Comparison of ENCODE assay signal across 1 cellular context in the genomic region with DNA sequence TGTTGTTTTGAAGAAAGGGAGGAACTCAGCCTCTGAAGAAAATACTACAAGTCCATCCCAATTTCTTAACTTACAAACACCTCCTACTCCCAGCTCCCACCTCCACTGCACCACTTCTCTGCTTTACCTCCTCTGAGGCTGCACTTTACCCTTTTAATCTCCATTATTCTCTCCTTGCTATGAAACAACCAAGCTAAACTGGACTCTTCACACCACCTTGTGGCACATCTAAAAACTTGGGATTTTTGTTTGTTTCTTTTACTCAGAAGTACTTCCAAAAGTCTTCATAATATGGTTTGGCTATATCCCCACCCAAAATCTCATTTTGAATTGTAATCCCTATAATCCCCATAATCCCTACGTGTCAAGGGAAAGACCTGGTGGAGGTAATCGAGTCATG.
TF ChIP-seq lines count a peak whose summit lies in the region.

No MANE protein-coding gene starts in this region.

TF ChIP-seq in WTC11, 78 proteins besides CTCF, POLR2A, EP300 and RAD21 (continued from another document):
- TF ChIP-seq, protein P1, sequence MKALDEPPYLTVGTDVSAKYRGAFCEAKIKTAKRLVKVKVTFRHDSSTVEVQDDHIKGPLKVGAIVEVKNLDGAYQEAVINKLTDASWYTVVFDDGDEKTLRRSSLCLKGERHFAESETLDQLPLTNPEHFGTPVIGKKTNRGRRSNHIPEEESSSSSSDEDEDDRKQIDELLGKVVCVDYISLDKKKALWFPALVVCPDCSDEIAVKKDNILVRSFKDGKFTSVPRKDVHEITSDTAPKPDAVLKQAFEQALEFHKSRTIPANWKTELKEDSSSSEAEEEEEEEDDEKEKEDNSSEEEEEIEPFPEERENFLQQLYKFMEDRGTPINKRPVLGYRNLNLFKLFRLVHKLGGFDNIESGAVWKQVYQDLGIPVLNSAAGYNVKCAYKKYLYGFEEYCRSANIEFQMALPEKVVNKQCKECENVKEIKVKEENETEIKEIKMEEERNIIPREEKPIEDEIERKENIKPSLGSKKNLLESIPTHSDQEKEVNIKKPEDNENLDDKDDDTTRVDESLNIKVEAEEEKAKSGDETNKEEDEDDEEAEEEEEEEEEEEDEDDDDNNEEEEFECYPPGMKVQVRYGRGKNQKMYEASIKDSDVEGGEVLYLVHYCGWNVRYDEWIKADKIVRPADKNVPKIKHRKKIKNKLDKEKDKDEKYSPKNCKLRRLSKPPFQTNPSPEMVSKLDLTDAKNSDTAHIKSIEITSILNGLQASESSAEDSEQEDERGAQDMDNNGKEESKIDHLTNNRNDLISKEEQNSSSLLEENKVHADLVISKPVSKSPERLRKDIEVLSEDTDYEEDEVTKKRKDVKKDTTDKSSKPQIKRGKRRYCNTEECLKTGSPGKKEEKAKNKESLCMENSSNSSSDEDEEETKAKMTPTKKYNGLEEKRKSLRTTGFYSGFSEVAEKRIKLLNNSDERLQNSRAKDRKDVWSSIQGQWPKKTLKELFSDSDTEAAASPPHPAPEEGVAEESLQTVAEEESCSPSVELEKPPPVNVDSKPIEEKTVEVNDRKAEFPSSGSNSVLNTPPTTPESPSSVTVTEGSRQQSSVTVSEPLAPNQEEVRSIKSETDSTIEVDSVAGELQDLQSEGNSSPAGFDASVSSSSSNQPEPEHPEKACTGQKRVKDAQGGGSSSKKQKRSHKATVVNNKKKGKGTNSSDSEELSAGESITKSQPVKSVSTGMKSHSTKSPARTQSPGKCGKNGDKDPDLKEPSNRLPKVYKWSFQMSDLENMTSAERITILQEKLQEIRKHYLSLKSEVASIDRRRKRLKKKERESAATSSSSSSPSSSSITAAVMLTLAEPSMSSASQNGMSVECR (CRISPR knock-in tag; IDR thresholded peaks at IDR 0.05; ENCODE audit: borderline replicate concordance), result no peak
- TF ChIP-seq RORB (CRISPR knock-in tag; IDR thresholded peaks at IDR 0.05) (no peak), ATF1 (CRISPR knock-in tag; IDR thresholded peaks at IDR 0.05) (no peak)
- TF ChIP-seq, protein P2, sequence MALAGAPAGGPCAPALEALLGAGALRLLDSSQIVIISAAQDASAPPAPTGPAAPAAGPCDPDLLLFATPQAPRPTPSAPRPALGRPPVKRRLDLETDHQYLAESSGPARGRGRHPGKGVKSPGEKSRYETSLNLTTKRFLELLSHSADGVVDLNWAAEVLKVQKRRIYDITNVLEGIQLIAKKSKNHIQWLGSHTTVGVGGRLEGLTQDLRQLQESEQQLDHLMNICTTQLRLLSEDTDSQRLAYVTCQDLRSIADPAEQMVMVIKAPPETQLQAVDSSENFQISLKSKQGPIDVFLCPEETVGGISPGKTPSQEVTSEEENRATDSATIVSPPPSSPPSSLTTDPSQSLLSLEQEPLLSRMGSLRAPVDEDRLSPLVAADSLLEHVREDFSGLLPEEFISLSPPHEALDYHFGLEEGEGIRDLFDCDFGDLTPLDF (CRISPR knock-in tag; IDR thresholded peaks at IDR 0.05), result no peak
- TF ChIP-seq, protein P3, sequence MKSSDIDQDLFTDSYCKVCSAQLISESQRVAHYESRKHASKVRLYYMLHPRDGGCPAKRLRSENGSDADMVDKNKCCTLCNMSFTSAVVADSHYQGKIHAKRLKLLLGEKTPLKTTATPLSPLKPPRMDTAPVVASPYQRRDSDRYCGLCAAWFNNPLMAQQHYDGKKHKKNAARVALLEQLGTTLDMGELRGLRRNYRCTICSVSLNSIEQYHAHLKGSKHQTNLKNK (CRISPR knock-in tag; IDR thresholded peaks at IDR 0.05), result no peak
- TF ChIP-seq, protein P4, sequence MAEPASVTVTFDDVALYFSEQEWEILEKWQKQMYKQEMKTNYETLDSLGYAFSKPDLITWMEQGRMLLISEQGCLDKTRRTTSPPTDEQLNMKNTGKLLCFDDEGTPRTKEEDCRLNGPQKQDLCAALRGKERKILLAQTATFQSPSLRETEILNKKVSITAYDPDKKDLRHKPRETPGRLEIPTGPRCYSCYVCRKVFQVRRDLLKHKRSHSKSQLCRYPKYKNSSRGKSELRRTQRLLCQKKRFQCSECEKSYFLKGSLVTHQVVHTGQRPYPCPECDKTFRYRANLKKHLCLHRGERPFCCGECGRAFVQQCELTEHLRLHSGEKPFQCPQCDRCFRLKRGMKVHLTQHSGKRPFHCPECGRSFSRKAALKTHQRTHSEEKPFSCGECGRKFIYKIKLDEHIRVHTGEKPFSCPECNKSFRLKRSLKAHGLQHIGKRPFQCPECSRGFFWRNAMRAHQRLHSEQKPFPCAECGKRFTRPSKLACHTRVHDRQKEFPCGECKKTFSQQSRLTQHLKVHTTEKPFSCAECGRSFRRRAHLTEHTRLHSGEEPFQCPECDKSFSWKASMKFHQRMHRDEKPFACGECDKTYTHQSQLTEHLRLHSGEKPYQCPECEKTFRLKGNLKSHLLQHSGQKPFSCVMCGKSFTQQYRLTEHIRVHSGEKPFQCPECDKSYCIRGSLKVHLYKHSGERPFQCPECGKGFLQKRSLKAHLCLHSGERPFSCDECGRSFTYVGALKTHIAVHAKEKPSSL (CRISPR knock-in tag; conservative IDR thresholded peaks at IDR 0.05), result no peak
